ENCODE assay signal across 11 cellular contexts in the genomic region with DNA sequence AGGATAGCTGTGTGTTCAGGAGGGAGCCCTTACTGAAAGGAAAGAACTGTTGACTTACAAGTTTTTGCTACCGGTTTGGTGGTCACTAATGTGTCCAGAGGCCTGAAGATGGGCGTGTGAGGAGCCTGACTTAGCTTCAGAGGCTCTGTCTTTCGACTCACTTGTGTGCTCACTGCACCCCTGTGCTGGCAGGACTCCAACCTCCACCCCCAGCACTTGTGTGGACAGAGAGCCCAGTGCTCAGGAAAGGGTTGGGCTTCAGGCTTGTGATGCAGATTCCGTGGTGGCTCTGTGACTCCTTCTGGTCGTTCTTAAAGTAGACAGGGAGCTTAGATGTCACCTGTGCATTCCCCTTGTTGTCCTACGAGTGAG.
DNase-seq lines count a peak whose midpoint lies in the region; ATAC-seq, FAIRE-seq and TF ChIP-seq lines count a peak whose summit lies in the region.
"Had no signal": no experiment of that assay in that cellular context is flagged by ENCODE, and none has a peak within 500 bp of the region (broad histone marks: within the 10 kb centered on the region; RNA-seq: fewer than 3 reads in every experiment).

No MANE protein-coding gene starts in this region.

- no peaks in the 10 kb centered on the region for H4K20me1 ChIP-seq in PC-3 (ENCODE audit: low read length)

- intact Hi-C loops in PC-3 (cut with micrococcal nuclease) (no loop called here), gastrocnemius medialis (cut with DNase I; ENCODE audit: low total_unique reads) (no loop called here)

- DNase-seq in A172 (ENCODE audit: low spot score) (peak; percentile 15), PC-3 (peak; percentile 67), epithelial cell of prostate (ENCODE audit: low read depth, low spot score) (no peak), gastrocnemius medialis (no peak), GM12891 (ENCODE audit: insufficient read length, low spot score) (no peak), LoVo (ENCODE audit: low spot score) (no peak)
- DNase-seq: activated effector memory CD4-positive, alpha-beta T cell treated with anti-CD3 and anti-CD28 coated beads, Interleukin-2, amount 50 U/mL, for 16 hours; KBM-7 had no signal

- no peaks in the 10 kb centered on the region for H3F3A ChIP-seq in PC-3 (ENCODE audit: low read length, unreplicated experiment)

- ATAC-seq in PC-3 (peak; percentile 59), gastrocnemius medialis (no peak), GM21723 (IDR thresholded peaks at IDR 0.05; ENCODE audit: unreplicated experiment) (no peak)

- H3K9me2 ChIP-seq in PC-3 (replicated peaks; ENCODE audit: low read length), result no peaks in the 10 kb centered on the region

- in situ Hi-C loops in gastrocnemius medialis (cut with MboI; ENCODE audit: low sequenced_read_pairs in 4 of 4), result loop anchor here in 1 of 4 donors (25.0 kb wide), 1 partner anchor 119 kb away; no protein-coding TSS in a partner anchor

- H2AFZ ChIP-seq in PC-3 (ENCODE audit: low read length), result peak overlapping the region; percentile 27

- H3K27me3 ChIP-seq in PC-3 (ENCODE audit: low read length), result no peaks in the 10 kb centered on the region
- H3K27me3 ChIP-seq in muscle layer of colon (ENCODE audit: control insufficient read depth in 1 of 2, insufficient read depth in 2 of 2, low read length in 2 of 2), result no peaks in the 10 kb centered on the region
- H3K27me3 ChIP-seq in gastrocnemius medialis, result no peaks in the 10 kb centered on the region
- H3K27me3 ChIP-seq: upper lobe of left lung had no signal

- H3K79me2 ChIP-seq in PC-3 (ENCODE audit: low read length), result no peaks in the 10 kb centered on the region

- H3K36me3 ChIP-seq in PC-3 (ENCODE audit: low read depth, low read length) (no peaks in the 10 kb centered on the region), muscle layer of colon (ENCODE audit: insufficient read depth, low read length) (peaks cover 24% of the 10 kb centered on the region), gastrocnemius medialis (peaks cover 0 to 8% of the 10 kb centered on the region in 2 donors)

- no TSS peak for BruUV-seq in PC-3 (replicated peaks; lab: Mats Ljungman, UMichigan)

- TF ChIP-seq CTCF in PC-3 (conservative IDR thresholded peaks at IDR 0.05; ENCODE audit: low read depth, low read length) (no peak), gastrocnemius medialis (IDR thresholded peaks at IDR 0.05 in 4 of 5, conservative IDR thresholded peaks at IDR 0.05 in 1 of 5) (no peak)

- no peak for TF ChIP-seq POLR2A in gastrocnemius medialis (IDR thresholded peaks at IDR 0.05)
- no peak for TF ChIP-seq POLR2A in GM12891 (IDR thresholded peaks at IDR 0.05; ENCODE audit: low read depth, low read length)

- H3K9ac ChIP-seq in PC-3 (ENCODE audit: low read length) (peak overlapping the region; percentile 6; the same call in 1 of the 2 replicates), muscle layer of colon (ENCODE audit: low read length) (peak overlapping the region; percentile 9)

- FAIRE-seq in GM12891 (lab: Jason Lieb, UNC), result no peak

- H3K9me3 ChIP-seq in PC-3 (ENCODE audit: low read length) (no peaks in the 10 kb centered on the region), muscle layer of colon (ENCODE audit: low read length) (no peaks in the 10 kb centered on the region), gastrocnemius medialis (no peaks in the 10 kb centered on the region)
- H3K9me3 ChIP-seq: upper lobe of left lung had no signal

- H3K4me1 ChIP-seq in PC-3 (ENCODE audit: insufficient read depth, low read length) (peaks cover 53% of the 10 kb centered on the region), muscle layer of colon (ENCODE audit: insufficient read depth, low read length) (peaks cover 31% of the 10 kb centered on the region), gastrocnemius medialis (peaks cover 0 to 2% of the 10 kb centered on the region in 2 donors)

- H3K27ac ChIP-seq in PC-3 (ENCODE audit: low read length) (peak overlapping the region; percentile 81), epithelial cell of prostate (peak overlapping the region; percentile 96), muscle layer of colon (ENCODE audit: low read depth, low read length) (peak overlapping the region; percentile 28), gastrocnemius medialis (no peak overlapping the region)

- peak overlapping the region; percentile 42; the same call in 1 of the 2 replicates for H3K4me3 ChIP-seq in PC-3 (ENCODE audit: low read length)
- no peak overlapping the region for H3K4me3 ChIP-seq in muscle layer of colon (ENCODE audit: low read depth in 1 of 2, low read length in 2 of 2)
- no peak overlapping the region for H3K4me3 ChIP-seq in gastrocnemius medialis
- H3K4me3 ChIP-seq: upper lobe of left lung had no signal

- POLR2A ChIA-PET in PC-3 (lab: Charles Lee; ENCODE audit: unreplicated experiment), result interaction anchor here (0.6 kb wide), 2 partner anchors 8 to 349 kb away, joined by 3 read pairs; no protein-coding TSS in a partner anchor

- CTCF ChIA-PET in PC-3 (lab: Charles Lee), result interaction anchor here (0.6 to 0.8 kb wide), 2 partner anchors 34 to 55 kb away, joined by 3 to 4 read pairs; no protein-coding TSS in a partner anchor

- H3K4me2 ChIP-seq in PC-3 (ENCODE audit: low read length), result peak overlapping the region; percentile 68

TF ChIP-seq in GM12891, 5 proteins besides CTCF, POLR2A, EP300 and RAD21:
- no peak for TF ChIP-seq PAX5 (IDR thresholded peaks at IDR 0.05; ENCODE audit: insufficient read depth, low read length, severe bottlenecking)
- no peak for TF ChIP-seq SPI1 (IDR thresholded peaks at IDR 0.05; ENCODE audit: low read depth, low read length)
- TF ChIP-seq POLR2AphosphoS5 (IDR thresholded peaks at IDR 0.05; ENCODE audit: low read depth, low read length), result no peak
- no peak for TF ChIP-seq POU2F2 (IDR thresholded peaks at IDR 0.05; ENCODE audit: low read depth, low read length)
- no peak for TF ChIP-seq TAF1 (IDR thresholded peaks at IDR 0.05; ENCODE audit: low read depth, low read length)

Comparison
In these comparisons a context has a peak if more than half of its experiments do, and no peak if none do; other contexts are left out.
1. DNase-seq: peak in A172 (single experiment) and PC-3 (single experiment); none in epithelial cell of prostate (single experiment), gastrocnemius medialis (0 of 2), GM12891 (single experiment) and LoVo (single experiment).
2. H3K27ac ChIP-seq: peak in PC-3 (single experiment), epithelial cell of prostate (single experiment) and muscle layer of colon (single experiment); none in gastrocnemius medialis (0 of 4).